In the genomic region with DNA sequence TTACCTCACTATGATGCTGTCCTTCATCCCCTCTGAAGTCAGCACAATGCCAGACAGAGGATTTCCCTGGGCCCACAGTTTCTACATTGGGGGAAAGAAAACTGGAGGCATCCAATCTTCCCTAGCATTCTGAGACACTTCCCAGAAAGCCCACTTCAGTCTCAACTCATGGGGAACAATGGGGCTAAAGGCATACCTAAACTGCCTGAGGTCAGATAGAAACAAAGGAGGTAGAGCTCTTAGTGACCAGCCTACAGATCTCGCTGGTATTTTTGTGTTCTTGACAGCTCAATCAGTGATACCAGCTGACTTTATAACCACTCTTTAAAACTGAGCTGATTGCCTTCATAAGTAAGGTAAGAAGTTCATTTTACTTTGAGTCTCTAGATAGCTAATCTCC, we compare ENCODE assay signal across 1 cellular context.
TF ChIP-seq lines count a peak whose summit lies in the region.

No MANE protein-coding gene starts in this region.

TF ChIP-seq in H1, 55 proteins besides CTCF, POLR2A, EP300 and RAD21:
- TF ChIP-seq NANOG (IDR thresholded peaks at IDR 0.05; ENCODE audit: insufficient read depth, low read depth, low read length, poor library complexity, severe bottlenecking), result no peak
- TF ChIP-seq, protein P1, sequence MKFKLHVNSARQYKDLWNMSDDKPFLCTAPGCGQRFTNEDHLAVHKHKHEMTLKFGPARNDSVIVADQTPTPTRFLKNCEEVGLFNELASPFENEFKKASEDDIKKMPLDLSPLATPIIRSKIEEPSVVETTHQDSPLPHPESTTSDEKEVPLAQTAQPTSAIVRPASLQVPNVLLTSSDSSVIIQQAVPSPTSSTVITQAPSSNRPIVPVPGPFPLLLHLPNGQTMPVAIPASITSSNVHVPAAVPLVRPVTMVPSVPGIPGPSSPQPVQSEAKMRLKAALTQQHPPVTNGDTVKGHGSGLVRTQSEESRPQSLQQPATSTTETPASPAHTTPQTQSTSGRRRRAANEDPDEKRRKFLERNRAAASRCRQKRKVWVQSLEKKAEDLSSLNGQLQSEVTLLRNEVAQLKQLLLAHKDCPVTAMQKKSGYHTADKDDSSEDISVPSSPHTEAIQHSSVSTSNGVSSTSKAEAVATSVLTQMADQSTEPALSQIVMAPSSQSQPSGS (IDR thresholded peaks at IDR 0.05; ENCODE audit: low read length), result no peak
- no peak for TF ChIP-seq BACH1 (IDR thresholded peaks at IDR 0.05; ENCODE audit: low read length)
- TF ChIP-seq TEAD4 (IDR thresholded peaks at IDR 0.05; ENCODE audit: low read depth, low read length), result no peak
TF ChIP-seq in H1: peak in this region for 0.
